Comparison of ENCODE assay signal across 25 cellular contexts in genomic region chr22:50221410-50222300, GRCh38. TPM values are rescaled to one million over a fixed set of nuclear protein-coding genes. Genes with fewer than 3 reads are reported as not detected.
DNase-seq lines count a peak whose midpoint lies in the region; ATAC-seq and TF ChIP-seq lines count a peak whose summit lies in the region.
"Had no signal": no experiment of that assay in that cellular context is flagged by ENCODE, and none has a peak within 500 bp of the region (broad histone marks: within the 10 kb centered on the region; RNA-seq: fewer than 3 reads in every experiment).

No MANE protein-coding gene starts in this region.

- intact Hi-C loops in activated CD8-positive, alpha-beta T cell treated with anti-CD3 and anti-CD28 coated beads for 36 hours (cut with micrococcal nuclease), result no loop called here
- intact Hi-C loops in sigmoid colon (cut with DNase I), result no loop called here

- H3K9me3 ChIP-seq in sigmoid colon, result no peaks in the 10 kb centered on the region
- H3K9me3 ChIP-seq: stomach had no signal

- POLR2A ChIA-PET in activated CD8-positive, alpha-beta T cell treated with anti-CD3 and anti-CD28 coated beads for 36 hours (lab: Charles Lee), result interaction anchor here (0.6 kb wide), 1 partner anchor 220 kb away, joined by 3 read pairs; no protein-coding TSS in a partner anchor
- POLR2A ChIA-PET in activated CD8-positive, alpha-beta T cell treated with anti-CD3 and anti-CD28 coated beads, Interleukin-2, amount 10 ng/mL, durations not matched to agents 7 days and 5 days (lab: Charles Lee), result no interaction called here

- no peak for ATAC-seq in activated CD8-positive, alpha-beta T cell treated with anti-CD3 and anti-CD28 coated beads for 36 hours
- ATAC-seq in activated CD8-positive, alpha-beta T cell treated with anti-CD3 and anti-CD28 coated beads, Interleukin-2, amount 10 ng/mL, durations not matched to agents 7 days and 5 days, result no peak
- ATAC-seq in GM18907 (IDR thresholded peaks at IDR 0.05; ENCODE audit: unreplicated experiment), result no peak
- ATAC-seq: activated CD8-positive, alpha-beta memory T cell treated with anti-CD3 and anti-CD28 coated beads, Interleukin-2, amount 10 ng/mL, durations not matched to agents 7 days and 5 days; activated naive CD8-positive, alpha-beta T cell treated with anti-CD3 and anti-CD28 coated beads, Interleukin-2, amount 50 U/mL, for 24 hours; T-helper 17 cell had no signal

- TF ChIP-seq CTCF in activated CD8-positive, alpha-beta T cell treated with anti-CD3 and anti-CD28 coated beads for 36 hours (IDR thresholded peaks at IDR 0.05), result no peak
- TF ChIP-seq CTCF in HFFc6 (IDR thresholded peaks at IDR 0.05), result peak; percentile 37
- peak; percentile 32 for TF ChIP-seq CTCF in choroid plexus epithelial cell (conservative IDR thresholded peaks at IDR 0.05; ENCODE audit: low read depth, low read length)
- no peak for TF ChIP-seq CTCF in sigmoid colon (IDR thresholded peaks at IDR 0.05)

- peaks cover 62 to 92% (median 84%) of the 10 kb centered on the region in 4 donors for H3K36me3 ChIP-seq in sigmoid colon

- no peak overlapping the region for H3K27ac ChIP-seq in sigmoid colon
- H3K27ac ChIP-seq: brain microvascular endothelial cell, epithelial cell of prostate, stomach had no signal

- peaks cover 34% of the 10 kb centered on the region for H3K36me3 Mint-ChIP-seq in activated CD8-positive, alpha-beta T cell treated with anti-CD3 and anti-CD28 coated beads for 36 hours (ENCODE audit: low read depth)
- H3K36me3 Mint-ChIP-seq in activated CD8-positive, alpha-beta T cell treated with anti-CD3 and anti-CD28 coated beads, Interleukin-2, amount 10 ng/mL, durations not matched to agents 7 days and 5 days (ENCODE audit: low read depth), result peaks cover 33% of the 10 kb centered on the region
- peaks cover 7% of the 10 kb centered on the region for H3K36me3 Mint-ChIP-seq in HFFc6 (ENCODE audit: low read depth)
- H3K36me3 Mint-ChIP-seq: type B pancreatic cell had no signal

- WGBS in sigmoid colon, 2 donors, result 95% methylated on average over 19 of the region's 19 CpGs

- DNase-seq in activated CD8-positive, alpha-beta T cell treated with anti-CD3 and anti-CD28 coated beads for 36 hours, result peak; percentile 25
- no peak for DNase-seq in activated CD8-positive, alpha-beta T cell treated with anti-CD3 and anti-CD28 coated beads, Interleukin-2, amount 10 ng/mL, durations not matched to agents 7 days and 5 days
- DNase-seq in HFFc6 (no peak), choroid plexus epithelial cell (ENCODE audit: low read depth) (no peak), sigmoid colon (peak; percentile 63), superior temporal gyrus (ENCODE audit: extremely low spot score) (no peak), COR-L47 (lab: John Stamatoyannopoulos, UW) (no peak)
- DNase-seq: activated B cell treated with CpG ODN at 0.5 μM for 24 hours; activated CD8-positive, alpha-beta memory T cell treated with anti-CD3 and anti-CD28 coated beads, Interleukin-2, amount 10 ng/mL, durations not matched to agents 7 days and 5 days; activated naive CD8-positive, alpha-beta T cell treated with anti-CD3 and anti-CD28 coated beads, Interleukin-2, amount 50 U/mL, for 24 hours; brain microvascular endothelial cell; dermis blood vessel endothelial cell; foreskin melanocyte; natural killer cell; NCI-H1105 treated with DMSO at 0.1 percent for 48 hours; NCI-H2107; NCI-H524 treated with DMSO at 0.1 percent for 48 hours; small intestine; stimulated activated CD4-positive, alpha-beta T cell treated with anti-CD3 and anti-CD28 coated beads, Interleukin-2, amount 100 ng/mL, for 48 hours; stomach; T-helper 17 cell had no signal

- H3K27me3 Mint-ChIP-seq in activated CD8-positive, alpha-beta T cell treated with anti-CD3 and anti-CD28 coated beads for 36 hours, result no peaks in the 10 kb centered on the region
- no peaks in the 10 kb centered on the region for H3K27me3 Mint-ChIP-seq in activated CD8-positive, alpha-beta T cell treated with anti-CD3 and anti-CD28 coated beads, Interleukin-2, amount 10 ng/mL, durations not matched to agents 7 days and 5 days (ENCODE audit: low read depth)
- H3K27me3 Mint-ChIP-seq in HFFc6 (ENCODE audit: insufficient read depth), result peaks cover 2% of the 10 kb centered on the region
- H3K27me3 Mint-ChIP-seq: activated B cell treated with CpG ODN at 0.5 μM for 24 hours; activated CD8-positive, alpha-beta memory T cell treated with anti-CD3 and anti-CD28 coated beads, Interleukin-2, amount 10 ng/mL, durations not matched to agents 7 days and 5 days; activated naive CD8-positive, alpha-beta T cell treated with anti-CD3 and anti-CD28 coated beads, Interleukin-2, amount 50 U/mL, for 24 hours; T-helper 17 cell; type B pancreatic cell had no signal

- H3K27me3 ChIP-seq in sigmoid colon, result no peaks in the 10 kb centered on the region
- H3K27me3 ChIP-seq: brain microvascular endothelial cell, stomach had no signal

- H3K4me3 ChIP-seq in choroid plexus epithelial cell (ENCODE audit: low read depth, low read length) (no peak overlapping the region), sigmoid colon (no peak overlapping the region)
- H3K4me3 ChIP-seq: stomach had no signal

- H3K27ac Mint-ChIP-seq in activated CD8-positive, alpha-beta T cell treated with anti-CD3 and anti-CD28 coated beads for 36 hours, result no peak overlapping the region
- H3K27ac Mint-ChIP-seq in activated CD8-positive, alpha-beta T cell treated with anti-CD3 and anti-CD28 coated beads, Interleukin-2, amount 10 ng/mL, durations not matched to agents 7 days and 5 days, result no peak overlapping the region
- H3K27ac Mint-ChIP-seq in HFFc6, result no peak overlapping the region
- H3K27ac Mint-ChIP-seq: activated B cell treated with CpG ODN at 0.5 μM for 24 hours; activated CD8-positive, alpha-beta memory T cell treated with anti-CD3 and anti-CD28 coated beads, Interleukin-2, amount 10 ng/mL, durations not matched to agents 7 days and 5 days; activated naive CD8-positive, alpha-beta T cell treated with anti-CD3 and anti-CD28 coated beads, Interleukin-2, amount 50 U/mL, for 24 hours; activated T-helper 2 cell treated with anti-CD3 and anti-CD28 coated beads, Interferon-gamma antibody, Interleukin-2, Interleukin-4, amounts not matched to agents 10 μg/mL and 5 μg/mL and 100 μg/mL, durations not matched to agents 14 hours and 24 hours and 36 hours; natural killer cell; T-helper 17 cell; type B pancreatic cell had no signal

- no peaks in the 10 kb centered on the region for H3K4me1 Mint-ChIP-seq in activated CD8-positive, alpha-beta T cell treated with anti-CD3 and anti-CD28 coated beads for 36 hours (ENCODE audit: low read depth)
- no peaks in the 10 kb centered on the region for H3K4me1 Mint-ChIP-seq in activated CD8-positive, alpha-beta T cell treated with anti-CD3 and anti-CD28 coated beads, Interleukin-2, amount 10 ng/mL, durations not matched to agents 7 days and 5 days (ENCODE audit: low read depth)
- H3K4me1 Mint-ChIP-seq in HFFc6 (ENCODE audit: low read depth), result no peaks in the 10 kb centered on the region
- H3K4me1 Mint-ChIP-seq: activated B cell treated with CpG ODN at 0.5 μM for 24 hours; activated CD8-positive, alpha-beta memory T cell treated with anti-CD3 and anti-CD28 coated beads, Interleukin-2, amount 10 ng/mL, durations not matched to agents 7 days and 5 days; activated naive CD8-positive, alpha-beta T cell treated with anti-CD3 and anti-CD28 coated beads, Interleukin-2, amount 50 U/mL, for 24 hours; natural killer cell; T-helper 17 cell had no signal

- CTCF ChIA-PET in activated CD8-positive, alpha-beta T cell treated with anti-CD3 and anti-CD28 coated beads for 36 hours (lab: Charles Lee), result interaction anchor here (1.3 to 1.4 kb wide), 2 partner anchors 13 to 70 kb away, joined by 4 to 7 read pairs; no protein-coding TSS in a partner anchor
- CTCF ChIA-PET in activated CD8-positive, alpha-beta T cell treated with anti-CD3 and anti-CD28 coated beads, Interleukin-2, amount 10 ng/mL, durations not matched to agents 7 days and 5 days (lab: Charles Lee), result no interaction called here

- H3K4me1 ChIP-seq in sigmoid colon, result peaks cover 0 to 14% (median 8%) of the 10 kb centered on the region in 4 donors

- no peaks in the 10 kb centered on the region for H3K9me3 Mint-ChIP-seq in activated CD8-positive, alpha-beta T cell treated with anti-CD3 and anti-CD28 coated beads for 36 hours
- H3K9me3 Mint-ChIP-seq in activated CD8-positive, alpha-beta T cell treated with anti-CD3 and anti-CD28 coated beads, Interleukin-2, amount 10 ng/mL, durations not matched to agents 7 days and 5 days (ENCODE audit: insufficient read depth), result no peaks in the 10 kb centered on the region
- H3K9me3 Mint-ChIP-seq in HFFc6, result no peaks in the 10 kb centered on the region
- H3K9me3 Mint-ChIP-seq: activated B cell treated with CpG ODN at 0.5 μM for 24 hours; activated naive CD8-positive, alpha-beta T cell treated with anti-CD3 and anti-CD28 coated beads, Interleukin-2, amount 50 U/mL, for 24 hours; activated T-helper 2 cell treated with anti-CD3 and anti-CD28 coated beads, Interferon-gamma antibody, Interleukin-2, Interleukin-4, amounts not matched to agents 10 μg/mL and 5 μg/mL and 100 μg/mL, durations not matched to agents 14 hours and 24 hours and 36 hours; natural killer cell; type B pancreatic cell had no signal

- no peak for TF ChIP-seq POLR2A in sigmoid colon (IDR thresholded peaks at IDR 0.05)

- H3K4me3 Mint-ChIP-seq in activated CD8-positive, alpha-beta T cell treated with anti-CD3 and anti-CD28 coated beads for 36 hours, result no peak overlapping the region
- no peak overlapping the region for H3K4me3 Mint-ChIP-seq in activated CD8-positive, alpha-beta T cell treated with anti-CD3 and anti-CD28 coated beads, Interleukin-2, amount 10 ng/mL, durations not matched to agents 7 days and 5 days
- H3K4me3 Mint-ChIP-seq in HFFc6, result no peak overlapping the region
- H3K4me3 Mint-ChIP-seq: activated B cell treated with CpG ODN at 0.5 μM for 24 hours; activated CD8-positive, alpha-beta memory T cell treated with anti-CD3 and anti-CD28 coated beads, Interleukin-2, amount 10 ng/mL, durations not matched to agents 7 days and 5 days; activated naive CD8-positive, alpha-beta T cell treated with anti-CD3 and anti-CD28 coated beads, Interleukin-2, amount 50 U/mL, for 24 hours; natural killer cell; T-helper 17 cell; type B pancreatic cell had no signal

- TF ChIP-seq EP300 in sigmoid colon (IDR thresholded peaks at IDR 0.05), result no peak

RNA-seq across cellular contexts. Expression of gene SELENOO, which starts 20.8 kb away (rescaled TPM):
- total RNA-seq in activated CD8-positive, alpha-beta T cell treated with anti-CD3 and anti-CD28 coated beads for 36 hours, result 10 to 100 TPM; 24.0 to 25.5 TPM
- 10 to 100 TPM; 23.6 to 24.4 TPM for total RNA-seq in activated CD8-positive, alpha-beta T cell treated with anti-CD3 and anti-CD28 coated beads, Interleukin-2, amount 10 ng/mL, durations not matched to agents 7 days and 5 days
- total RNA-seq in HFFc6 (2021; fragmentation: NEBNext Ultra II Directional; extraction: Animal tissue kit (Norgen Biotek cat#: 25700)), result 10 to 100 TPM; 14.4 to 18.0 (median 16.0) TPM
- total RNA-seq in sigmoid colon, result 10 to 100 TPM; 17.5 to 30.2 (median 22.3) TPM
- 10 to 100 TPM; 10.2 to 26.5 (median 15.7) TPM for polyA plus RNA-seq in sigmoid colon

RNA-seq across cellular contexts. Expression of gene TUBGCP6, which starts 23.2 kb away (rescaled TPM):
- 10 to 100 TPM; 44.8 to 47.2 TPM for total RNA-seq in activated CD8-positive, alpha-beta T cell treated with anti-CD3 and anti-CD28 coated beads for 36 hours
- 10 to 100 TPM; 53.2 to 58.1 TPM for total RNA-seq in activated CD8-positive, alpha-beta T cell treated with anti-CD3 and anti-CD28 coated beads, Interleukin-2, amount 10 ng/mL, durations not matched to agents 7 days and 5 days
- total RNA-seq in HFFc6 (2021; fragmentation: NEBNext Ultra II Directional; extraction: Animal tissue kit (Norgen Biotek cat#: 25700)), result 10 to 100 TPM; 20.1 to 26.8 (median 21.7) TPM
- total RNA-seq in sigmoid colon, result 10 to 100 TPM; 23.5 to 67.0 (median 28.2) TPM
- polyA plus RNA-seq in sigmoid colon, result 10 to 100 TPM in 1 of 3 donors, 1 to 10 TPM in 2; 4.6 to 33.4 (median 4.8) TPM

RNA-seq across cellular contexts. Expression of gene HDAC10, which starts 29.4 kb away (rescaled TPM):
- 10 to 100 TPM; 43.0 to 44.3 TPM for total RNA-seq in activated CD8-positive, alpha-beta T cell treated with anti-CD3 and anti-CD28 coated beads for 36 hours
- 10 to 100 TPM; 71.4 to 75.9 TPM for total RNA-seq in activated CD8-positive, alpha-beta T cell treated with anti-CD3 and anti-CD28 coated beads, Interleukin-2, amount 10 ng/mL, durations not matched to agents 7 days and 5 days
- 10 to 100 TPM; 24.2 to 30.9 (median 28.9) TPM for total RNA-seq in HFFc6 (2021; fragmentation: NEBNext Ultra II Directional; extraction: Animal tissue kit (Norgen Biotek cat#: 25700))
- total RNA-seq in sigmoid colon, result 10 to 100 TPM in 3 of 4 donors, 1 to 10 TPM in 1; 7.2 to 47.4 (median 14.9) TPM
- 10 to 100 TPM in 2 of 3 donors, 1 to 10 TPM in 1; 8.8 to 45.9 (median 12.0) TPM for polyA plus RNA-seq in sigmoid colon

RNA-seq across cellular contexts. Expression of gene TRABD, which starts 35.9 kb away (rescaled TPM):
- total RNA-seq in activated CD8-positive, alpha-beta T cell treated with anti-CD3 and anti-CD28 coated beads for 36 hours, result 100 to 1,000 TPM; 110 to 114 TPM
- total RNA-seq in activated CD8-positive, alpha-beta T cell treated with anti-CD3 and anti-CD28 coated beads, Interleukin-2, amount 10 ng/mL, durations not matched to agents 7 days and 5 days, result 100 to 1,000 TPM; 115 to 129 TPM
- total RNA-seq in HFFc6 (2021; fragmentation: NEBNext Ultra II Directional; extraction: Animal tissue kit (Norgen Biotek cat#: 25700)), result 10 to 100 TPM; 25.0 to 36.0 (median 27.6) TPM
- total RNA-seq in sigmoid colon, result 10 to 100 TPM; 14.2 to 21.4 (median 18.2) TPM
- 10 to 100 TPM; 24.6 to 88.1 (median 31.7) TPM for polyA plus RNA-seq in sigmoid colon

RNA-seq across cellular contexts. Expression of gene MAPK12, which starts 39.8 kb away (rescaled TPM):
- 1 to 10 TPM; 7.9 to 9.2 TPM for total RNA-seq in activated CD8-positive, alpha-beta T cell treated with anti-CD3 and anti-CD28 coated beads for 36 hours
- 1 to 10 TPM; 4.8 to 5.3 TPM for total RNA-seq in activated CD8-positive, alpha-beta T cell treated with anti-CD3 and anti-CD28 coated beads, Interleukin-2, amount 10 ng/mL, durations not matched to agents 7 days and 5 days
- 10 to 100 TPM; 31.4 to 39.5 (median 34.1) TPM for total RNA-seq in HFFc6 (2021; fragmentation: NEBNext Ultra II Directional; extraction: Animal tissue kit (Norgen Biotek cat#: 25700))
- 1 to 10 TPM; 2.5 to 10.0 (median 6.7) TPM for total RNA-seq in sigmoid colon
- 1 to 10 TPM in 2 of 3 donors, under 1 TPM in 1; 0.60 to 6.0 (median 2.1) TPM for polyA plus RNA-seq in sigmoid colon

Comparison
In these comparisons a context has a peak if more than half of its experiments do, and no peak if none do; other contexts are left out.
1. DNase-seq: peak in activated CD8-positive, alpha-beta T cell treated with anti-CD3 and anti-CD28 coated beads for 36 hours (single experiment) and sigmoid colon (single experiment); none in activated CD8-positive, alpha-beta T cell treated with anti-CD3 and anti-CD28 coated beads, Interleukin-2, amount 10 ng/mL, durations not matched to agents 7 days and 5 days (single experiment), HFFc6 (single experiment), choroid plexus epithelial cell (single experiment), superior temporal gyrus (single experiment) and COR-L47 (single experiment).
2. CTCF ChIP-seq: peak in HFFc6 (single experiment) and choroid plexus epithelial cell (single experiment); none in activated CD8-positive, alpha-beta T cell treated with anti-CD3 and anti-CD28 coated beads for 36 hours (single experiment) and sigmoid colon (0 of 4).